14 cellular contexts compared by ENCODE assay signal in genomic region chr2:8558096-8558495, GRCh38.
DNase-seq lines count a peak whose midpoint lies in the region; ATAC-seq and TF ChIP-seq lines count a peak whose summit lies in the region.
"Had no signal": no experiment of that assay in that cellular context is flagged by ENCODE, and none has a peak within 500 bp of the region (broad histone marks: within the 10 kb centered on the region; RNA-seq: fewer than 3 reads in every experiment).

No MANE protein-coding gene starts in this region.

- no peak overlapping the region for H3K4me3 ChIP-seq in Peyer's patch
- no peak overlapping the region for H3K4me3 ChIP-seq in suprapubic skin

- H3K4me1 ChIP-seq in Peyer's patch (no peaks in the 10 kb centered on the region), suprapubic skin (no peaks in the 10 kb centered on the region)

- no peak for TF ChIP-seq CTCF in Peyer's patch (IDR thresholded peaks at IDR 0.05)
- TF ChIP-seq CTCF in chondrocyte (IDR thresholded peaks at IDR 0.05): no peak
- no peak for TF ChIP-seq CTCF in suprapubic skin (IDR thresholded peaks at IDR 0.05)

- no peak overlapping the region for H3K27ac Mint-ChIP-seq in activated naive CD4-positive, alpha-beta T cell treated with anti-CD3 and anti-CD28 coated beads, Interleukin-2, amount 10 ng/mL, durations not matched to agents 7 days and 5 days
- H3K27ac Mint-ChIP-seq in chondrocyte (ENCODE audit: unreplicated experiment): no peak overlapping the region
- H3K27ac Mint-ChIP-seq: CD8-positive, alpha-beta memory T cell had no signal

- H3K9me3 Mint-ChIP-seq in activated naive CD4-positive, alpha-beta T cell treated with anti-CD3 and anti-CD28 coated beads, Interleukin-2, amount 10 ng/mL, durations not matched to agents 7 days and 5 days: peaks cover 34% of the 10 kb centered on the region
- peaks cover 39% of the 10 kb centered on the region for H3K9me3 Mint-ChIP-seq in chondrocyte (ENCODE audit: low read depth)

- H3K36me3 ChIP-seq in Peyer's patch (no peaks in the 10 kb centered on the region), suprapubic skin (no peaks in the 10 kb centered on the region)

- H3K4me1 Mint-ChIP-seq in activated naive CD4-positive, alpha-beta T cell treated with anti-CD3 and anti-CD28 coated beads, Interleukin-2, amount 10 ng/mL, durations not matched to agents 7 days and 5 days: no peaks in the 10 kb centered on the region
- no peaks in the 10 kb centered on the region for H3K4me1 Mint-ChIP-seq in chondrocyte (ENCODE audit: low read depth)
- H3K4me1 Mint-ChIP-seq: CD8-positive, alpha-beta memory T cell had no signal

- H3K27me3 Mint-ChIP-seq in activated naive CD4-positive, alpha-beta T cell treated with anti-CD3 and anti-CD28 coated beads, Interleukin-2, amount 10 ng/mL, durations not matched to agents 7 days and 5 days: peaks cover 31% of the 10 kb centered on the region
- H3K27me3 Mint-ChIP-seq in chondrocyte (ENCODE audit: low read depth): no peaks in the 10 kb centered on the region
- H3K27me3 Mint-ChIP-seq: CD8-positive, alpha-beta memory T cell had no signal

- no peak overlapping the region for H3K4me3 Mint-ChIP-seq in activated naive CD4-positive, alpha-beta T cell treated with anti-CD3 and anti-CD28 coated beads, Interleukin-2, amount 10 ng/mL, durations not matched to agents 7 days and 5 days
- H3K4me3 Mint-ChIP-seq in chondrocyte (ENCODE audit: unreplicated experiment): no peak overlapping the region

- CTCF ChIA-PET in activated naive CD4-positive, alpha-beta T cell treated with anti-CD3 and anti-CD28 coated beads, Interleukin-2, amount 10 ng/mL, durations not matched to agents 7 days and 5 days (lab: Charles Lee): no interaction called here

- H3K27ac ChIP-seq in Peyer's patch (no peak overlapping the region), suprapubic skin (no peak overlapping the region)

- H3K9me3 ChIP-seq in Peyer's patch (peaks cover 0 to 3% (median 0%) of the 10 kb centered on the region in 4 donors), suprapubic skin (peaks cover 5% of the 10 kb centered on the region)

- peaks cover 6% of the 10 kb centered on the region for H3K36me3 Mint-ChIP-seq in activated naive CD4-positive, alpha-beta T cell treated with anti-CD3 and anti-CD28 coated beads, Interleukin-2, amount 10 ng/mL, durations not matched to agents 7 days and 5 days
- H3K36me3 Mint-ChIP-seq in chondrocyte (ENCODE audit: low read depth): peaks cover 7% of the 10 kb centered on the region

- WGBS in suprapubic skin: 100% methylated on average over 3 of the region's 3 CpGs

- TF ChIP-seq POLR2A in Peyer's patch (IDR thresholded peaks at IDR 0.05) (no peak), suprapubic skin (IDR thresholded peaks at IDR 0.05) (no peak)

- H3K27me3 ChIP-seq in Peyer's patch: no peaks in the 10 kb centered on the region
- H3K27me3 ChIP-seq in suprapubic skin: no peaks in the 10 kb centered on the region

- TF ChIP-seq EP300 in suprapubic skin (IDR thresholded peaks at IDR 0.05): no peak

- DNase-seq in activated naive CD4-positive, alpha-beta T cell treated with anti-CD3 and anti-CD28 coated beads, Interleukin-2, amount 10 ng/mL, durations not matched to agents 7 days and 5 days: peak; percentile 6
- DNase-seq in activated naive CD4-positive, alpha-beta T cell (lab: John Stamatoyannopoulos, UW): no peak
- DNase-seq in Peyer's patch (peak in 2 of 3 donors; percentile 7 to 26), chondrocyte (ENCODE audit: low spot score) (peak; percentile 40), suprapubic skin (ENCODE audit: low spot score in 2 of 2) (peak; percentile 17 to 21), AG08396 (ENCODE audit: low spot score) (no peak)
- DNase-seq: C1 segment of cervical spinal cord; CD8-positive, alpha-beta memory T cell; DMS53; MM.1S; NCI-H1092; NCI-H1436 treated with DMSO at 0.1 percent for 48 hours; SIG-M5 had no signal

- no peak for ATAC-seq in HG03520 (IDR thresholded peaks at IDR 0.05; ENCODE audit: unreplicated experiment)

Comparison
In these comparisons a context has a peak if more than half of its experiments do, and no peak if none do; other contexts are left out.
1. DNase-seq: peak in activated naive CD4-positive, alpha-beta T cell treated with anti-CD3 and anti-CD28 coated beads, Interleukin-2, amount 10 ng/mL, durations not matched to agents 7 days and 5 days (single experiment), Peyer's patch (2 of 3), chondrocyte (single experiment) and suprapubic skin (2 of 2); none in activated naive CD4-positive, alpha-beta T cell (0 of 4) and AG08396 (single experiment).